In genomic region chr7:7568553-7568952, GRCh38 we compare ENCODE assay signal across 8 cellular contexts. TPM values are rescaled to one million over a fixed set of nuclear protein-coding genes. Genes with fewer than 3 reads are reported as not detected.
DNase-seq lines count a peak whose midpoint lies in the region; ATAC-seq and TF ChIP-seq lines count a peak whose summit lies in the region.

No MANE protein-coding gene starts in this region.

- POLR2A ChIA-PET in CD4-positive, alpha-beta T cell (lab: Charles Lee), result interaction anchor here (0.5 to 6.0 kb wide), 7 partner anchors 11 to 629 kb away, joined by 3 to 36 read pairs (median 3); partner anchors contain the start of genes C1GALT1, GLCCI1 and UMAD1

- intact Hi-C loops in CD4-positive, alpha-beta T cell (cut with DNase I, micrococcal nuclease), result loop anchor here (5.0 to 10.0 kb wide), 2 partner anchors 74 to 384 kb away; partner anchors contain the start of genes C1GALT1 (in 1 of the 2) and UMAD1 (in 1 of the 2)
- intact Hi-C loops in posterior vena cava (cut with DNase I), result no loop called here

- H3K27me3 ChIP-seq in CD4-positive, alpha-beta T cell (ENCODE audit: control insufficient read depth, insufficient read depth, low read length), result no peaks in the 10 kb centered on the region

- no peak for ATAC-seq in CD4-positive, alpha-beta T cell (ENCODE audit: poor library complexity)
- no peak for ATAC-seq in GM21423 (IDR thresholded peaks at IDR 0.05; ENCODE audit: unreplicated experiment)
- ATAC-seq in HG02759 (IDR thresholded peaks at IDR 0.05; ENCODE audit: unreplicated experiment), result no peak

- CTCF ChIA-PET in CD4-positive, alpha-beta T cell (lab: Charles Lee), result interaction anchor here (1.3 to 1.4 kb wide), 2 partner anchors 12 to 387 kb away, joined by 3 to 4 read pairs; partner anchors contain the start of gene C1GALT1

- peak overlapping the region; percentile 87 for H3K27ac Mint-ChIP-seq in CD4-positive, alpha-beta T cell
- H3K27ac Mint-ChIP-seq in IgD-negative memory B cell, result peak overlapping the region; percentile 94 to 96 (median 96)
- H3K27ac Mint-ChIP-seq in brain, result peak overlapping the region in 2 of 5 experiments; percentile 52 to 92
- peak overlapping the region; percentile 66 to 83 (median 82) for H3K27ac Mint-ChIP-seq in nephron

- no peaks in the 10 kb centered on the region for H3K9me3 ChIP-seq in CD4-positive, alpha-beta T cell (ENCODE audit: control insufficient read depth, low read length)

- H3K4me1 Mint-ChIP-seq in CD4-positive, alpha-beta T cell (ENCODE audit: low read depth), result peaks cover 38% of the 10 kb centered on the region
- H3K4me1 Mint-ChIP-seq in IgD-negative memory B cell (peaks cover 28 to 46% (median 33%) of the 10 kb centered on the region in 3 donors), brain (peaks cover 28% of the 10 kb centered on the region), nephron (peaks cover 25% of the 10 kb centered on the region)

- H3K27me3 Mint-ChIP-seq in CD4-positive, alpha-beta T cell, result no peaks in the 10 kb centered on the region
- H3K27me3 Mint-ChIP-seq in IgD-negative memory B cell (no peaks in the 10 kb centered on the region), brain (no peaks in the 10 kb centered on the region), nephron (ENCODE audit: low read depth) (no peaks in the 10 kb centered on the region)

- no peak for TF ChIP-seq CTCF in CD4-positive, alpha-beta T cell (IDR thresholded peaks at IDR 0.05)
- TF ChIP-seq CTCF in brain (conservative IDR thresholded peaks at IDR 0.05) (no peak), nephron (IDR thresholded peaks at IDR 0.05; ENCODE audit: unreplicated experiment in 3 of 3) (no peak)

- peak overlapping the region; percentile 18 for H3K27ac ChIP-seq in CD4-positive, alpha-beta T cell (ENCODE audit: low read depth, low read length)

- no peaks in the 10 kb centered on the region for H3K9me3 Mint-ChIP-seq in CD4-positive, alpha-beta T cell
- H3K9me3 Mint-ChIP-seq in IgD-negative memory B cell (no peaks in the 10 kb centered on the region), brain (peaks cover 4 to 9% (median 8%) of the 10 kb centered on the region in 5 experiments), nephron (peaks cover 8% of the 10 kb centered on the region)

- DNase-seq in CD4-positive, alpha-beta T cell, result no peak
- DNase-seq in posterior vena cava (ENCODE audit: low spot score) (no peak), NCI-H2171 (lab: John Stamatoyannopoulos, UW) (no peak)

- H3K36me3 Mint-ChIP-seq in CD4-positive, alpha-beta T cell (ENCODE audit: low read depth), result peaks cover 21% of the 10 kb centered on the region
- H3K36me3 Mint-ChIP-seq in IgD-negative memory B cell (no peaks in the 10 kb centered on the region), brain (peaks cover 42% of the 10 kb centered on the region), nephron (ENCODE audit: low read depth) (peaks cover 42% of the 10 kb centered on the region)

- peak overlapping the region; percentile 89 for H3K4me3 Mint-ChIP-seq in CD4-positive, alpha-beta T cell
- H3K4me3 Mint-ChIP-seq in IgD-negative memory B cell, result peak overlapping the region; percentile 77 to 95 (median 89)
- H3K4me3 Mint-ChIP-seq in brain, result peak overlapping the region; percentile 88 to 94 (median 92)
- peak overlapping the region; percentile 80 to 88 (median 87) for H3K4me3 Mint-ChIP-seq in nephron

RNA-seq across cellular contexts. Expression of gene MIOS, which starts 1.9 kb away (rescaled TPM):
- total RNA-seq in CD4-positive, alpha-beta T cell, result 10 to 100 TPM; 30.8 to 33.3 TPM
- polyA plus RNA-seq in IgD-negative memory B cell, result 38.8 TPM
- polyA plus RNA-seq in brain (ENCODE audit: insufficient read depth, low read depth, low replicate concordance), result 6.0 TPM
- total RNA-seq in posterior vena cava, result 10 to 100 TPM; 21.0 to 21.2 TPM

RNA-seq across cellular contexts. Expression of gene COL28A1, which starts 32.9 kb away (rescaled TPM):
- under 1 TPM in 1 of 2 experiments, not detected in 1; 0.22 TPM for total RNA-seq in CD4-positive, alpha-beta T cell
- not detected for polyA plus RNA-seq in IgD-negative memory B cell
- 0.24 TPM for polyA plus RNA-seq in brain (ENCODE audit: insufficient read depth, low read depth, low replicate concordance)
- total RNA-seq in posterior vena cava, result 1 to 10 TPM in 1 of 2 donors, under 1 TPM in 1; 0.46 to 1.0 TPM

Comparison
In these comparisons a context has a peak if more than half of its experiments do, and no peak if none do; other contexts are left out.
1. intact Hi-C loops: an anchor here in CD4-positive, alpha-beta T cell (5.0 to 10.0 kb wide); none called in posterior vena cava.